In genomic region chr1:97505816-97506215, GRCh38 we compare ENCODE assay signal across 16 cellular contexts.
DNase-seq lines count a peak whose midpoint lies in the region; ATAC-seq and TF ChIP-seq lines count a peak whose summit lies in the region.
"Had no signal": no experiment of that assay in that cellular context is flagged by ENCODE, and none has a peak within 500 bp of the region (broad histone marks: within the 10 kb centered on the region; RNA-seq: fewer than 3 reads in every experiment).

No MANE protein-coding gene starts in this region.

- no peak overlapping the region for H3K27ac ChIP-seq in endodermal cell (ENCODE audit: low read depth, low read length)
- H3K27ac ChIP-seq: colonic mucosa, testis had no signal

- H3K4me1 ChIP-seq in endodermal cell (ENCODE audit: control insufficient read depth, insufficient read depth, low read length): peaks cover 7% of the 10 kb centered on the region
- H3K4me1 ChIP-seq: colonic mucosa, testis had no signal

- no peak overlapping the region for H3K4me3 ChIP-seq in GM12865 (ENCODE audit: low read depth, low read length)
- H3K4me3 ChIP-seq in endodermal cell (ENCODE audit: low read length): no peak overlapping the region
- H3K4me3 ChIP-seq: colonic mucosa, testis had no signal

- peak; percentile 99 for ATAC-seq in GM19395 (IDR thresholded peaks at IDR 0.05; ENCODE audit: unreplicated experiment)
- peak; percentile 96 for ATAC-seq in HG02763 (IDR thresholded peaks at IDR 0.05; ENCODE audit: unreplicated experiment)
- ATAC-seq in HG03442 (IDR thresholded peaks at IDR 0.05; ENCODE audit: unreplicated experiment): peak; percentile 85

- WGBS in endodermal cell (ENCODE audit: insufficient coverage in 1 of 2, insufficient read length in 1 of 2), 2 experiments: 100% methylated on average over 1 of the region's 1 CpG; no CpG with 5 or more reads in 1 of the 2 experiments

- H3K36me3 Mint-ChIP-seq in endodermal cell (ENCODE audit: low read depth): no peaks in the 10 kb centered on the region

- no peak overlapping the region for H3K4me3 Mint-ChIP-seq in endodermal cell

- no peaks in the 10 kb centered on the region for H3K36me3 ChIP-seq in endodermal cell (ENCODE audit: control insufficient read depth, insufficient read depth, low read length)
- H3K36me3 ChIP-seq: colonic mucosa had no signal

- H3K9ac ChIP-seq in endodermal cell (ENCODE audit: extremely low read depth, low read length, poor library complexity, severe bottlenecking): no peak overlapping the region

- DNase-seq in GM12865 (ENCODE audit: low read depth) (peak; percentile 1), SW480 (ENCODE audit: low spot score) (no peak), endodermal cell (no peak), NCI-H2107 treated with DMSO at 0.1 percent for 48 hours (lab: John Stamatoyannopoulos, UW; ENCODE audit: unreplicated experiment) (no peak), hepatic stellate cell (ENCODE audit: low spot score) (no peak)
- DNase-seq: activated CD4-positive, alpha-beta T cell treated with anti-CD3 and anti-CD28 coated beads for 4 hours; activated naive CD4-positive, alpha-beta T cell treated with anti-CD3 and anti-CD28 coated beads, Interleukin-2, amount 50 U/mL, for 16 hours; colonic mucosa; DMS79; NCI-H526; nucleus accumbens; stimulated activated CD4-positive, alpha-beta T cell treated with anti-CD3 and anti-CD28 coated beads, Interleukin-4, amount 100 ng/mL, for 1 hour; testis had no signal

- no peak overlapping the region for H3K27ac Mint-ChIP-seq in endodermal cell

- no peak for TF ChIP-seq CTCF in GM12865 (IDR thresholded peaks at IDR 0.05; ENCODE audit: insufficient read depth, low read depth, low read length, missing control alignments)
- no peak for TF ChIP-seq CTCF in endodermal cell (conservative IDR thresholded peaks at IDR 0.05)

- H3K27me3 ChIP-seq in endodermal cell (ENCODE audit: control insufficient read depth, insufficient read depth, low read length, poor library complexity, severe bottlenecking): no peaks in the 10 kb centered on the region
- H3K27me3 ChIP-seq: colonic mucosa, testis had no signal

- H3K9me3 ChIP-seq in endodermal cell (ENCODE audit: control insufficient read depth, low read length): no peaks in the 10 kb centered on the region
- H3K9me3 ChIP-seq: colonic mucosa, testis had no signal

- no peaks in the 10 kb centered on the region for H3K27me3 Mint-ChIP-seq in endodermal cell (ENCODE audit: insufficient read depth)

- peaks cover 16% of the 10 kb centered on the region for H3K4me1 Mint-ChIP-seq in endodermal cell

- no peaks in the 10 kb centered on the region for H3K9me3 Mint-ChIP-seq in endodermal cell
